ENCODE assay signal across 8 cellular contexts in genomic region chr5:14581333-14581890, GRCh38. TPM values are rescaled to one million over a fixed set of nuclear protein-coding genes. Genes with fewer than 3 reads are reported as not detected.
DNase-seq lines count a peak whose midpoint lies in the region; ATAC-seq and TF ChIP-seq lines count a peak whose summit lies in the region.

Gene OTULINL (plus strand): TSS chr5:14581792. CDS start chr5:14581895, 103 bp downstream.

- H3K27ac Mint-ChIP-seq in activated T-helper 2 cell treated with anti-CD3 and anti-CD28 coated beads, Interferon-gamma antibody, Interleukin-2, Interleukin-4, amounts not matched to agents 10 μg/mL and 5 μg/mL and 100 μg/mL, durations not matched to agents 14 hours and 24 hours and 36 hours: peak within 1 kb of the TSS; percentile 28
- H3K27ac Mint-ChIP-seq in neural crest cell (ENCODE audit: unreplicated experiment): no peak within 1 kb of the TSS

- H3K4me3 Mint-ChIP-seq in activated T-helper 2 cell treated with anti-CD3 and anti-CD28 coated beads, Interferon-gamma antibody, Interleukin-2, Interleukin-4, amounts not matched to agents 10 μg/mL and 5 μg/mL and 100 μg/mL, durations not matched to agents 14 hours and 24 hours and 36 hours (ENCODE audit: low read depth): peak within 1 kb of the TSS; percentile 78
- peak within 1 kb of the TSS; percentile 80 for H3K4me3 Mint-ChIP-seq in neural crest cell

- intact Hi-C loops in activated T-helper 2 cell treated with anti-CD3 and anti-CD28 coated beads, Interferon-gamma antibody, Interleukin-2, Interleukin-4, amounts not matched to agents 10 μg/mL and 5 μg/mL and 100 μg/mL, durations not matched to agents 14 hours and 24 hours and 36 hours (cut with micrococcal nuclease): loop anchor here (1.0 kb wide), 1 partner anchor 83 kb away; the partner anchor contains the start of gene OTULIN

- H3K27me3 ChIP-seq in GM23248 (replicated peaks; ENCODE audit: insufficient read depth) (peaks cover 55% of the 10 kb centered on the region), KMS-11 (ENCODE audit: insufficient read depth, low read depth) (no peaks in the 10 kb centered on the region), RWPE2 (ENCODE audit: insufficient read depth, poor library complexity, severe bottlenecking) (no peaks in the 10 kb centered on the region), stomach smooth muscle (ENCODE audit: control insufficient read depth in 1 of 2, insufficient read depth in 2 of 2, low read length in 2 of 2) (peaks cover 7 to 11% of the 10 kb centered on the region in 2 donors)

- no peak for TF ChIP-seq CTCF in KMS-11 (conservative IDR thresholded peaks at IDR 0.05; ENCODE audit: low read depth, low read length)
- no peak for TF ChIP-seq CTCF in RWPE2 (IDR thresholded peaks at IDR 0.05; ENCODE audit: poor library complexity, severe bottlenecking)
- no peak for TF ChIP-seq CTCF in neural crest cell (conservative IDR thresholded peaks at IDR 0.05)

- H4K20me1 ChIP-seq in GM23248 (ENCODE audit: insufficient read depth): no peaks in the 10 kb centered on the region
- H4K20me1 ChIP-seq in KMS-11 (ENCODE audit: insufficient read depth): no peaks in the 10 kb centered on the region

- peaks cover 22% of the 10 kb centered on the region for H3K27me3 Mint-ChIP-seq in activated T-helper 2 cell treated with anti-CD3 and anti-CD28 coated beads, Interferon-gamma antibody, Interleukin-2, Interleukin-4, amounts not matched to agents 10 μg/mL and 5 μg/mL and 100 μg/mL, durations not matched to agents 14 hours and 24 hours and 36 hours (ENCODE audit: low read depth)
- H3K27me3 Mint-ChIP-seq in neural crest cell (ENCODE audit: low read depth): peaks cover 72% of the 10 kb centered on the region

- in situ Hi-C loops in GM23248 (cut with MboI): no loop called here

- no peaks in the 10 kb centered on the region for H3K79me2 ChIP-seq in GM23248 (ENCODE audit: insufficient read depth)
- no peaks in the 10 kb centered on the region for H3K79me2 ChIP-seq in KMS-11 (ENCODE audit: insufficient read depth, low read depth)

- peak within 1 kb of the TSS; percentile 69 for H3K4me2 ChIP-seq in GM23248 (ENCODE audit: unreplicated experiment)
- H3K4me2 ChIP-seq in KMS-11: peak within 1 kb of the TSS; percentile 92

- no peaks in the 10 kb centered on the region for H3K9me2 ChIP-seq in GM23248 (ENCODE audit: insufficient read depth)

- peaks cover 8% of the 10 kb centered on the region; the same call in 1 of the 2 replicates for H3F3A ChIP-seq in GM23248 (ENCODE audit: insufficient read depth)

- no peaks in the 10 kb centered on the region; the same call in 1 of the 2 replicates for H3K4me1 ChIP-seq in GM23248 (ENCODE audit: insufficient read depth)
- peaks cover 12% of the 10 kb centered on the region for H3K4me1 ChIP-seq in KMS-11 (ENCODE audit: low read depth, poor library complexity, severe bottlenecking)
- peaks cover 5% of the 10 kb centered on the region for H3K4me1 ChIP-seq in RWPE2 (ENCODE audit: insufficient read depth, poor library complexity, severe bottlenecking)
- H3K4me1 ChIP-seq in stomach smooth muscle (ENCODE audit: control insufficient read depth, insufficient read depth, low read length): peaks cover 13% of the 10 kb centered on the region

- no peaks in the 10 kb centered on the region for H3K9me3 Mint-ChIP-seq in activated T-helper 2 cell treated with anti-CD3 and anti-CD28 coated beads, Interferon-gamma antibody, Interleukin-2, Interleukin-4, amounts not matched to agents 10 μg/mL and 5 μg/mL and 100 μg/mL, durations not matched to agents 14 hours and 24 hours and 36 hours
- no peaks in the 10 kb centered on the region for H3K9me3 Mint-ChIP-seq in neural crest cell

- H3K4me1 Mint-ChIP-seq in activated T-helper 2 cell treated with anti-CD3 and anti-CD28 coated beads, Interferon-gamma antibody, Interleukin-2, Interleukin-4, amounts not matched to agents 10 μg/mL and 5 μg/mL and 100 μg/mL, durations not matched to agents 14 hours and 24 hours and 36 hours (ENCODE audit: low read depth): peaks cover 23% of the 10 kb centered on the region
- H3K4me1 Mint-ChIP-seq in neural crest cell: peaks cover 9% of the 10 kb centered on the region

- H3K9ac ChIP-seq in GM23248 (no peak within 1 kb of the TSS), KMS-11 (peak within 1 kb of the TSS; percentile 83), stomach smooth muscle (ENCODE audit: low read length in 2 of 2) (no peak within 1 kb of the TSS)

- peak; percentile 94 for ATAC-seq in RWPE2 (ENCODE audit: low read depth)

- peak within 1 kb of the TSS; percentile 53 for H2AFZ ChIP-seq in GM23248
- H2AFZ ChIP-seq in KMS-11 (ENCODE audit: low read depth): peak within 1 kb of the TSS; percentile 94

- no peaks in the 10 kb centered on the region for H3K36me3 ChIP-seq in GM23248 (ENCODE audit: low read depth)
- no peaks in the 10 kb centered on the region for H3K36me3 ChIP-seq in KMS-11 (ENCODE audit: insufficient read depth)
- H3K36me3 ChIP-seq in RWPE2 (ENCODE audit: low read depth): no peaks in the 10 kb centered on the region
- no peaks in the 10 kb centered on the region for H3K36me3 ChIP-seq in stomach smooth muscle (ENCODE audit: control insufficient read depth in 2 of 2, insufficient read depth in 2 of 2, low read length in 2 of 2)

- DNase-seq in DMS79 treated with DMSO at 0.1 percent for 48 hours (lab: John Stamatoyannopoulos, UW): peak; percentile 57
- peak; percentile 81 for DNase-seq in GM23248
- DNase-seq in RWPE2 (ENCODE audit: low spot score): peak; percentile 83
- DNase-seq in activated T-helper 2 cell treated with anti-CD3 and anti-CD28 coated beads, Interferon-gamma antibody, Interleukin-2, Interleukin-4, amounts not matched to agents 10 μg/mL and 5 μg/mL and 100 μg/mL, durations not matched to agents 14 hours and 24 hours and 36 hours (ENCODE audit: low spot score): peak; percentile 78
- peak; percentile 41 for DNase-seq in fibroblast of the conjunctiva (ENCODE audit: low read depth)
- DNase-seq in neural crest cell (ENCODE audit: low read depth, low spot score): peak; percentile 85

- H3K36me3 Mint-ChIP-seq in activated T-helper 2 cell treated with anti-CD3 and anti-CD28 coated beads, Interferon-gamma antibody, Interleukin-2, Interleukin-4, amounts not matched to agents 10 μg/mL and 5 μg/mL and 100 μg/mL, durations not matched to agents 14 hours and 24 hours and 36 hours (ENCODE audit: low read depth): peaks cover 23% of the 10 kb centered on the region
- no peaks in the 10 kb centered on the region for H3K36me3 Mint-ChIP-seq in neural crest cell (ENCODE audit: low read depth)

- 0 to 2% methylated on average over 46 to 55 of the region's 57 CpGs for WGBS in GM23248 (ENCODE audit: low coverage in 1 of 2, low lambda C conversion rate in 2 of 2, missing lambda C conversion rate in 2 of 2), 2 experiments

- peak within 1 kb of the TSS; percentile 62 for H3K4me3 ChIP-seq in GM23248
- H3K4me3 ChIP-seq in KMS-11 (IDR thresholded peaks at IDR 0.05; ENCODE audit: insufficient read depth, low read depth, low read length): no peak within 1 kb of the TSS
- H3K4me3 ChIP-seq in RWPE2 (ENCODE audit: severe bottlenecking): peak within 1 kb of the TSS; percentile 49
- H3K4me3 ChIP-seq in stomach smooth muscle (ENCODE audit: low read length in 2 of 2): peak within 1 kb of the TSS; percentile 63 to 77

- H3K9me3 ChIP-seq in GM23248 (ENCODE audit: low read depth) (no peaks in the 10 kb centered on the region), RWPE2 (ENCODE audit: severe bottlenecking) (no peaks in the 10 kb centered on the region), stomach smooth muscle (ENCODE audit: control insufficient read depth in 2 of 2, low read length in 2 of 2) (no peaks in the 10 kb centered on the region)

- H3K27ac ChIP-seq in GM23248 (no peak within 1 kb of the TSS), KMS-11 (peak within 1 kb of the TSS; percentile 57), RWPE2 (ENCODE audit: poor library complexity, severe bottlenecking) (no peak within 1 kb of the TSS), stomach smooth muscle (ENCODE audit: low read length) (no peak within 1 kb of the TSS)

RNA-seq across cellular contexts. Expression of gene OTULINL, which starts in this region (rescaled TPM):
- 1.3 TPM in 1 of 2 replicates, not detected in the other for total RNA-seq in GM23248 (2014; rRNA removed; shearing (Covaris generic))
- polyA plus RNA-seq in GM23248 (2016; fragmentation: Nextera tagmentation; extraction: Ambion mirVana): 0.23 and 0.41 TPM in 2 replicates
- total RNA-seq in activated T-helper 2 cell treated with anti-CD3 and anti-CD28 coated beads, Interferon-gamma antibody, Interleukin-2, Interleukin-4, amounts not matched to agents 10 μg/mL and 5 μg/mL and 100 μg/mL, durations not matched to agents 14 hours and 24 hours and 36 hours: 17.0 and 20.9 TPM in 2 replicates
- 3.4 and 5.3 TPM in 2 replicates for total RNA-seq in neural crest cell
